In genomic region chr17:7923290-7923628, GRCh38 we compare ENCODE assay signal across 11 cellular contexts. TPM values are rescaled to one million over a fixed set of nuclear protein-coding genes. Genes with fewer than 3 reads are reported as not detected.
DNase-seq lines count a peak whose midpoint lies in the region; ATAC-seq and TF ChIP-seq lines count a peak whose summit lies in the region.
"Had no signal": no experiment of that assay in that cellular context is flagged by ENCODE, and none has a peak within 500 bp of the region (broad histone marks: within the 10 kb centered on the region; RNA-seq: fewer than 3 reads in every experiment).

No MANE protein-coding gene starts in this region.

- H2AK5ac ChIP-seq in mesenchymal stem cell (ENCODE audit: low read length, severe bottlenecking): no peak overlapping the region

- peak in 1 of 2 donors; percentile 21 for ATAC-seq in activated T-cell treated with anti-CD3 and anti-CD28 coated beads, Interleukin-2, amount 50 U/mL, for 4 hours
- ATAC-seq in GM18868 (IDR thresholded peaks at IDR 0.05; ENCODE audit: unreplicated experiment): no peak

- H3K27me3 ChIP-seq in mesenchymal stem cell (ENCODE audit: control insufficient read depth in 1 of 2, insufficient read depth in 1 of 2, low read length in 2 of 2) (no peaks in the 10 kb centered on the region), thyroid gland (no peaks in the 10 kb centered on the region)

- 75% methylated on average over 13 of the region's 13 CpGs for WGBS in mesenchymal stem cell
- WGBS in thyroid gland, 2 donors: 58 to 66% methylated on average over 12 to 13 of the region's 13 CpGs

- H4K91ac ChIP-seq in mesenchymal stem cell (ENCODE audit: low read length): peak overlapping the region; percentile 57

- intact Hi-C loops in thyroid gland (cut with DNase I): no loop called here

- no peaks in the 10 kb centered on the region for H3K79me1 ChIP-seq in mesenchymal stem cell (replicated peaks; ENCODE audit: low read length, poor library complexity, severe bottlenecking)

- no peak overlapping the region for H2BK15ac ChIP-seq in mesenchymal stem cell (ENCODE audit: low read depth, poor library complexity, severe bottlenecking)

- no peak overlapping the region for H3K4me2 ChIP-seq in mesenchymal stem cell (ENCODE audit: low read length, poor library complexity, severe bottlenecking)

- peaks cover 6% of the 10 kb centered on the region for H3K4me1 ChIP-seq in mesenchymal stem cell (ENCODE audit: control insufficient read depth, insufficient read depth, low read depth, low read length)
- peaks cover 7 to 12% of the 10 kb centered on the region in 2 donors for H3K4me1 ChIP-seq in thyroid gland
- H3K4me1 ChIP-seq: HAP-1 had no signal

- H3K9me3 Mint-ChIP-seq in activated T-cell treated with anti-CD3 and anti-CD28 coated beads, Interleukin-2, amount 50 U/mL, for 4 hours: no peaks in the 10 kb centered on the region

- H2AFZ ChIP-seq in mesenchymal stem cell (ENCODE audit: low read depth, low read length): peak overlapping the region; percentile 30

- TF ChIP-seq POLR2A in thyroid gland (IDR thresholded peaks at IDR 0.05): no peak

- no peak overlapping the region for H2BK5ac ChIP-seq in mesenchymal stem cell (ENCODE audit: low read depth, low read length, poor library complexity, severe bottlenecking)

- peak overlapping the region; percentile 83 for H4K8ac ChIP-seq in mesenchymal stem cell (ENCODE audit: low read length)

- peak overlapping the region in 1 of 2 experiments; percentile 22 for H3K4ac ChIP-seq in mesenchymal stem cell (ENCODE audit: low read depth in 1 of 2, low read length in 2 of 2)

- H3K9me3 ChIP-seq in mesenchymal stem cell (ENCODE audit: control insufficient read depth, low read length): no peaks in the 10 kb centered on the region
- no peaks in the 10 kb centered on the region for H3K9me3 ChIP-seq in thyroid gland
- H3K9me3 ChIP-seq: HAP-1 had no signal

- H3K36me3 ChIP-seq in mesenchymal stem cell (ENCODE audit: control insufficient read depth in 1 of 2, insufficient read depth in 2 of 2, low read depth in 1 of 2, low read length in 2 of 2): peaks cover 0 to 4% of the 10 kb centered on the region in 2 experiments
- no peaks in the 10 kb centered on the region for H3K36me3 ChIP-seq in thyroid gland

- H3K4me1 Mint-ChIP-seq in activated T-cell treated with anti-CD3 and anti-CD28 coated beads, Interleukin-2, amount 50 U/mL, for 4 hours (ENCODE audit: low read depth): peaks cover 18% of the 10 kb centered on the region

- no peaks in the 10 kb centered on the region for H3K27me3 Mint-ChIP-seq in activated T-cell treated with anti-CD3 and anti-CD28 coated beads, Interleukin-2, amount 50 U/mL, for 4 hours (ENCODE audit: low read depth)

- no peak for TF ChIP-seq CTCF in cardiac fibroblast (IDR thresholded peaks at IDR 0.05; ENCODE audit: low read depth, low read length)
- no peak for TF ChIP-seq CTCF in thyroid gland (IDR thresholded peaks at IDR 0.05)

- peak overlapping the region; percentile 84 for H3K9ac ChIP-seq in mesenchymal stem cell (ENCODE audit: low read length)

- no peak overlapping the region for H2BK120ac ChIP-seq in mesenchymal stem cell (ENCODE audit: low read depth, low read length)

- H3K36me3 Mint-ChIP-seq in activated T-cell treated with anti-CD3 and anti-CD28 coated beads, Interleukin-2, amount 50 U/mL, for 4 hours (ENCODE audit: insufficient read depth): peaks cover 4% of the 10 kb centered on the region

- no peak overlapping the region for H3K14ac ChIP-seq in mesenchymal stem cell (ENCODE audit: low read length in 2 of 2)

- peak overlapping the region in 1 of 2 experiments; percentile 21 for H2BK12ac ChIP-seq in mesenchymal stem cell (ENCODE audit: low read length in 2 of 2)

- H3K4me3 Mint-ChIP-seq in activated T-cell treated with anti-CD3 and anti-CD28 coated beads, Interleukin-2, amount 50 U/mL, for 4 hours: peak overlapping the region; percentile 71

- H3K27ac ChIP-seq in mesenchymal stem cell (ENCODE audit: low read length, poor library complexity, severe bottlenecking) (no peak overlapping the region), thyroid gland (peak overlapping the region in 2 of 3 donors; percentile 69 to 82)

- H3K18ac ChIP-seq in mesenchymal stem cell (ENCODE audit: low read depth in 1 of 2, low read length in 2 of 2): peak overlapping the region; percentile 58 to 84

- H3K4me3 ChIP-seq in cardiac fibroblast (replicated peaks in 1 of 2; ENCODE audit: low read depth in 2 of 2, low read length in 2 of 2) (peak overlapping the region; percentile 37 to 41), mesenchymal stem cell (ENCODE audit: insufficient read depth in 1 of 2, low read depth in 1 of 2, low read length in 2 of 2) (peak overlapping the region in 1 of 2 experiments; percentile 85), thyroid gland (replicated peaks in 1 of 3) (peak overlapping the region in 1 of 3 donors; percentile 28)
- H3K4me3 ChIP-seq: HAP-1, lung had no signal

- no peak for DNase-seq in activated T-cell treated with anti-CD3 and anti-CD28 coated beads, Interleukin-2, amount 50 U/mL, for 4 hours
- DNase-seq in activated T-cell treated with anti-CD3 and anti-CD28 coated beads, Interleukin-2, amount 50 U/mL, for 48 hours: no peak
- no peak for DNase-seq in cardiac fibroblast (ENCODE audit: low read depth in 2 of 2)
- no peak for DNase-seq in mesenchymal stem cell
- no peak for DNase-seq in thyroid gland
- DNase-seq in COR-L47 (lab: John Stamatoyannopoulos, UW): no peak
- no peak for DNase-seq in DMS 273 treated with DMSO at 0.1 percent for 48 hours (lab: John Stamatoyannopoulos, UW)
- DNase-seq: NCI-H2171 treated with DMSO at 0.1 percent for 48 hours had no signal

- H3K23ac ChIP-seq in mesenchymal stem cell (ENCODE audit: low read length in 2 of 2): no peak overlapping the region

RNA-seq across cellular contexts. Expression of gene KCNAB3, which starts 6.4 kb away (rescaled TPM):
- 10 to 100 TPM; 10.3 to 11.5 (median 11.4) TPM for total RNA-seq in activated T-cell treated with anti-CD3 and anti-CD28 coated beads, Interleukin-2, amount 50 U/mL, for 4 hours
- 1.5 TPM for polyA plus RNA-seq in mesenchymal stem cell (2013, experiment 1 of 2)
- 0.95 TPM for polyA plus RNA-seq in mesenchymal stem cell (2013, experiment 2 of 2)
- 1 to 10 TPM in 2 of 4 donors, under 1 TPM in 2; 0.40 to 3.7 (median 1.5) TPM for total RNA-seq in thyroid gland

RNA-seq across cellular contexts. Expression of gene RNF227, which starts 7.2 kb away (rescaled TPM):
- 1 to 10 TPM; 4.7 to 5.5 (median 5.0) TPM for total RNA-seq in activated T-cell treated with anti-CD3 and anti-CD28 coated beads, Interleukin-2, amount 50 U/mL, for 4 hours
- 0.39 TPM for polyA plus RNA-seq in mesenchymal stem cell (2013, experiment 1 of 2)
- 0.38 TPM for polyA plus RNA-seq in mesenchymal stem cell (2013, experiment 2 of 2)
- 1 to 10 TPM; 1.1 to 4.3 (median 2.2) TPM for total RNA-seq in thyroid gland

RNA-seq across cellular contexts. Expression of gene TRAPPC1, which starts 8.5 kb away (rescaled TPM):
- total RNA-seq in activated T-cell treated with anti-CD3 and anti-CD28 coated beads, Interleukin-2, amount 50 U/mL, for 4 hours: 100 to 1,000 TPM; 123 to 134 (median 124) TPM
- polyA plus RNA-seq in mesenchymal stem cell (2013, experiment 1 of 2): 267 TPM
- 276 TPM for polyA plus RNA-seq in mesenchymal stem cell (2013, experiment 2 of 2)
- 10 to 100 TPM; 40.2 to 59.0 (median 53.4) TPM for total RNA-seq in thyroid gland

RNA-seq across cellular contexts. Expression of gene CNTROB, which starts 8.7 kb away (rescaled TPM):
- total RNA-seq in activated T-cell treated with anti-CD3 and anti-CD28 coated beads, Interleukin-2, amount 50 U/mL, for 4 hours: 10 to 100 TPM; 31.8 to 37.1 (median 34.6) TPM
- 24.6 TPM for polyA plus RNA-seq in mesenchymal stem cell (2013, experiment 1 of 2)
- 23.1 TPM for polyA plus RNA-seq in mesenchymal stem cell (2013, experiment 2 of 2)
- total RNA-seq in thyroid gland: 10 to 100 TPM; 21.0 to 35.9 (median 28.0) TPM

RNA-seq across cellular contexts. Expression of gene CHD3, which starts 34.7 kb away (rescaled TPM):
- 100 to 1,000 TPM; 117 to 127 (median 123) TPM for total RNA-seq in activated T-cell treated with anti-CD3 and anti-CD28 coated beads, Interleukin-2, amount 50 U/mL, for 4 hours
- polyA plus RNA-seq in mesenchymal stem cell (2013, experiment 1 of 2): 56.3 TPM
- polyA plus RNA-seq in mesenchymal stem cell (2013, experiment 2 of 2): 50.2 TPM
- 100 to 1,000 TPM in 1 of 4 donors, 10 to 100 TPM in 3; 78.9 to 117 (median 91.4) TPM for total RNA-seq in thyroid gland
